ENCODE assay signal across 8 cellular contexts in the genomic region with DNA sequence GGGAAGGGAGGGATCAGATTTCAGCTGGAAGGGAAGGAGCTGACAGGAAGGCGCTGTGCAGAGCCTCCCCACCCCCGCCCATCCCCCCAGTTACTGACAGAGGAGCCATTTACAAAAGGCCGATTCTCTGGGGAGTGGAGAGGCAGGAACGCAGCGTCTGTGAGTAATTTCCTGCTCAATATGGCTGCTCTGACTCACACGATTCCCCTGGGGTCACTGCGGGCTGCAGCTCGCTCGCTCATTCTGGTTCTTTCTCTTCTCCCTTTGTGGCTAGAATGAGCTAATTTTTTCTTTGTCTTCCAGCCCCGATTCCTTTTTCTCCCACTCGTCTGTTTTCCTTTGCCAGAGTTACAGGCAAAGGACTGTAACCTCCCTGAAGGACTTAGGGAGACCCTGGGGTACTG. TPM values are rescaled to one million over a fixed set of nuclear protein-coding genes. Genes with fewer than 3 reads are reported as not detected.
DNase-seq lines count a peak whose midpoint lies in the region; ATAC-seq and TF ChIP-seq lines count a peak whose summit lies in the region.

No MANE protein-coding gene starts in this region.

- ATAC-seq in GM19035 (IDR thresholded peaks at IDR 0.05; ENCODE audit: unreplicated experiment), result peak; percentile 79
- peak; percentile 51 for ATAC-seq in HG03469 (IDR thresholded peaks at IDR 0.05; ENCODE audit: unreplicated experiment)

- DNase-seq in AG09319 (ENCODE audit: extremely low read depth, low read depth) (peak; percentile 100), NCI-H69 (lab: John Stamatoyannopoulos, UW) (peak; percentile 100), lung microvascular endothelial cell (ENCODE audit: low read depth in 2 of 2) (peak; percentile 99 to 100)
- DNase-seq in activated CD8-positive, alpha-beta memory T cell treated with anti-CD3 and anti-CD28 coated beads for 1 hour (ENCODE audit: extremely low read depth in 1 of 2, low read depth in 1 of 2), result peak; percentile 59 to 76
- DNase-seq in effector CD8-positive, alpha-beta T cell (lab: John Stamatoyannopoulos, UW), result peak; percentile 51
- DNase-seq in stimulated activated CD8-positive, alpha-beta memory T cell treated with anti-CD3 and anti-CD28 coated beads, Interleukin-12 subunit alpha, Interleukin-12 subunit beta, amount 100 ng/mL, for 1 hour (ENCODE audit: low read depth), result peak; percentile 67

- no peak for TF ChIP-seq CTCF in AG09319 (IDR thresholded peaks at IDR 0.05; ENCODE audit: low read depth, low read length)

RNA-seq across cellular contexts. Expression of gene PTPA, which starts 28.8 kb away (rescaled TPM):
- total RNA-seq in lung microvascular endothelial cell, result 86.1 and 94.8 TPM in 2 replicates

RNA-seq across cellular contexts. Expression of gene CRAT, which starts 29.4 kb away (rescaled TPM):
- 24.2 and 25.6 TPM in 2 replicates for total RNA-seq in lung microvascular endothelial cell

RNA-seq across cellular contexts. Expression of gene IER5L, which starts 38.1 kb away (rescaled TPM):
- 13.1 and 20.4 TPM in 2 replicates for total RNA-seq in lung microvascular endothelial cell

RNA-seq across cellular contexts. Expression of gene DOLPP1, which starts 59.1 kb away (rescaled TPM):
- total RNA-seq in lung microvascular endothelial cell, result 7.2 and 8.3 TPM in 2 replicates

Comparison
In these comparisons a context has a peak if more than half of its experiments do, and no peak if none do; other contexts are left out.
1. Peak in every context shown above with its lines: DNase-seq and ATAC-seq.